In genomic region chr9:115157245-115157674, GRCh38 we compare ENCODE assay signal across 14 cellular contexts. TPM values are rescaled to one million over a fixed set of nuclear protein-coding genes. Genes with fewer than 3 reads are reported as not detected.
DNase-seq lines count a peak whose midpoint lies in the region; ATAC-seq and TF ChIP-seq lines count a peak whose summit lies in the region.
"Had no signal": no experiment of that assay in that cellular context is flagged by ENCODE, and none has a peak within 500 bp of the region (broad histone marks: within the 10 kb centered on the region; RNA-seq: fewer than 3 reads in every experiment).

No MANE protein-coding gene starts in this region.

- no peaks in the 10 kb centered on the region for H3K27me3 ChIP-seq in MG63

- peaks cover 3% of the 10 kb centered on the region for H3K4me1 Mint-ChIP-seq in progenitor cell of endocrine pancreas (ENCODE audit: low read depth)

- no peak for TF ChIP-seq CTCF in omental fat pad (IDR thresholded peaks at IDR 0.05)
- TF ChIP-seq CTCF in progenitor cell of endocrine pancreas (IDR thresholded peaks at IDR 0.05; ENCODE audit: unreplicated experiment): no peak

- H3K4me3 Mint-ChIP-seq in progenitor cell of endocrine pancreas (ENCODE audit: low read depth): no peak overlapping the region
- H3K4me3 Mint-ChIP-seq: dendritic cell treated with granulocyte-macrophage colony-stimulating factor and Interleukin-4, amounts not matched to agents 40 ng/mL and 50 ng/mL, for 4 days; T-helper 1 cell treated with Interleukin-12 subunit alpha and Interleukin-12 subunit beta and Interleukin-4 antibody, amounts not matched to agents 30 μg/mL and 1 μg/mL, for 36 hours had no signal

- H3K27ac Mint-ChIP-seq in progenitor cell of endocrine pancreas: no peak overlapping the region
- H3K27ac Mint-ChIP-seq: dendritic cell treated with granulocyte-macrophage colony-stimulating factor and Interleukin-4, amounts not matched to agents 40 ng/mL and 50 ng/mL, for 4 days; T-helper 1 cell treated with Interleukin-12 subunit alpha and Interleukin-12 subunit beta and Interleukin-4 antibody, amounts not matched to agents 30 μg/mL and 1 μg/mL, for 36 hours had no signal

- H3K27ac ChIP-seq in epithelial cell of prostate: peak overlapping the region; percentile 61
- H3K27ac ChIP-seq: C4-2B had no signal

- H3K36me3 Mint-ChIP-seq in progenitor cell of endocrine pancreas (ENCODE audit: insufficient read depth): no peaks in the 10 kb centered on the region

- no peaks in the 10 kb centered on the region for H3K9me3 ChIP-seq in MG63

- no peaks in the 10 kb centered on the region for H3K27me3 Mint-ChIP-seq in progenitor cell of endocrine pancreas

- ATAC-seq in omental fat pad (ENCODE audit: low FRiP score): peak; percentile 89
- no peak for ATAC-seq in GM19328 (IDR thresholded peaks at IDR 0.05; ENCODE audit: unreplicated experiment)
- ATAC-seq in GM18868 (IDR thresholded peaks at IDR 0.05; ENCODE audit: unreplicated experiment): no peak
- no peak for ATAC-seq in HG02642 (IDR thresholded peaks at IDR 0.05; ENCODE audit: poor library complexity, unreplicated experiment)
- ATAC-seq: left colon, right cardiac atrium had no signal

- DNase-seq in AG20443 (ENCODE audit: low spot score) (peak; percentile 73), MG63 (peak; percentile 59), epithelial cell of prostate (ENCODE audit: low read depth, low spot score) (peak; percentile 81), omental fat pad (ENCODE audit: low spot score) (no peak), progenitor cell of endocrine pancreas (ENCODE audit: low spot score, unreplicated experiment) (no peak)
- DNase-seq: left colon, NCI-H345, right cardiac atrium had no signal

- no peaks in the 10 kb centered on the region for H3K36me3 ChIP-seq in MG63

- no peak overlapping the region for H3K4me3 ChIP-seq in MG63

- H3K9me3 Mint-ChIP-seq in progenitor cell of endocrine pancreas (ENCODE audit: low read depth): peaks cover 4% of the 10 kb centered on the region
- H3K9me3 Mint-ChIP-seq: dendritic cell treated with granulocyte-macrophage colony-stimulating factor and Interleukin-4, amounts not matched to agents 40 ng/mL and 50 ng/mL, for 4 days had no signal

RNA-seq across cellular contexts. Expression of gene TNC, which starts 39.3 kb away (rescaled TPM):
- 3.0 and 4.2 TPM in 2 replicates for total RNA-seq in MG63 (2014; rRNA removed; shearing (Covaris generic); ENCODE audit: low replicate concordance)
- total RNA-seq in omental fat pad (10 to 100 TPM in 2 of 4 donors, 1 to 10 TPM in 2; 3.2 to 44.2 (median 10.0) TPM), progenitor cell of endocrine pancreas (5.1 and 15.1 TPM in 2 replicates)

Comparison
In these comparisons a context has a peak if more than half of its experiments do, and no peak if none do; other contexts are left out.
1. DNase-seq: peak in AG20443 (single experiment), MG63 (single experiment) and epithelial cell of prostate (single experiment); none in omental fat pad (single experiment) and progenitor cell of endocrine pancreas (single experiment).